Comparison of ENCODE assay signal across 26 cellular contexts in the genomic region with DNA sequence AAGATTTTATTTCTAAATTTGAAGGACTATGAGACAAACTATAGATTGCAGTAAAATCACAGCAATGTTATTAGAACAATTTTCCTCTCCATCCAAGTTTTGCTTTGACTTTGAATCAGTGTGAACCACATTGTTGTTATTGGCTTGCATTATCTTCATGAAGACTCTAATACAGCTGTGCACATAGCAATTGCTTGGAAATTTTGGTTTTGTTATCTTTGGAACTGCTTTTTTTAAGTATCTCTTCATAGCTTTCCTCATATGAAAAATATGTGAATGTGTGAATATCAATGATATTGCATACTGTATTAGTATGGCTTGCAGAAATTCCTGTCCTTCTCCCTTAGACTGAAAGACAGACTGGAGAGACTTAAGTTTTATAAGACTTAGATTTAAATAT.
DNase-seq lines count a peak whose midpoint lies in the region; ATAC-seq, FAIRE-seq and TF ChIP-seq lines count a peak whose summit lies in the region.
"Had no signal": no experiment of that assay in that cellular context is flagged by ENCODE, and none has a peak within 500 bp of the region (broad histone marks: within the 10 kb centered on the region; RNA-seq: fewer than 3 reads in every experiment).

No MANE protein-coding gene starts in this region.

- no peak overlapping the region for H2AK5ac ChIP-seq in IMR-90 (ENCODE audit: low read depth, low read length)

- H3K27me3 ChIP-seq in IMR-90 (ENCODE audit: control insufficient read depth, insufficient read depth, low read length) (no peaks in the 10 kb centered on the region), stomach (no peaks in the 10 kb centered on the region)
- H3K27me3 ChIP-seq: BLaER1 treated with 17β-estradiol and CSF1 and Interleukin-3, amounts not matched to agents 10 nM and 100 nM had no signal

- no peak overlapping the region for H4K8ac ChIP-seq in IMR-90 (ENCODE audit: low read depth in 2 of 2, low read length in 2 of 2)

- no peak overlapping the region for H2BK5ac ChIP-seq in IMR-90 (ENCODE audit: low read depth, low read length, poor library complexity, severe bottlenecking)

- no peak overlapping the region for H4K91ac ChIP-seq in IMR-90 (ENCODE audit: insufficient read depth, low read depth, low read length)

- CTCF ChIA-PET in IMR-90 (lab: Yijun Ruan, JAX), result no interaction called here

- H3K27ac ChIP-seq in IMR-90 (ENCODE audit: insufficient read depth, low read length), result no peak overlapping the region
- H3K27ac ChIP-seq in stomach, result no peak overlapping the region
- H3K27ac ChIP-seq in kidney (ENCODE audit: low read depth in 2 of 2, low read length in 2 of 2), result no peak overlapping the region
- H3K27ac ChIP-seq: BLaER1 treated with 17β-estradiol and CSF1 and Interleukin-3, amounts not matched to agents 10 nM and 100 nM; KMS-11; SK-N-MC had no signal

- H3K9me3 ChIP-seq in IMR-90 (ENCODE audit: control insufficient read depth, insufficient read depth, low read length) (peaks cover 3% of the 10 kb centered on the region; the same call in 1 of the 2 replicates), stomach (peaks cover 0 to 19% (median 9%) of the 10 kb centered on the region in 4 donors), kidney (ENCODE audit: control insufficient read depth in 1 of 2, low read length in 2 of 2) (no peaks in the 10 kb centered on the region)
- H3K9me3 ChIP-seq: HAP-1 had no signal

- no peak overlapping the region for H3K4ac ChIP-seq in IMR-90 (ENCODE audit: low read depth, low read length)

- TF ChIP-seq RAD21 in IMR-90 (IDR thresholded peaks at IDR 0.05; ENCODE audit: low read length), result no peak

- H3K9ac ChIP-seq in IMR-90 (ENCODE audit: low read depth, low read length) (no peak overlapping the region), kidney (ENCODE audit: low read length in 2 of 2) (no peak overlapping the region)
- H3K9ac ChIP-seq: BLaER1 treated with 17β-estradiol and CSF1 and Interleukin-3, amounts not matched to agents 10 nM and 100 nM; KMS-11 had no signal

- H3K4me2 ChIP-seq in IMR-90 (ENCODE audit: low read depth, low read length), result no peak overlapping the region
- H3K4me2 ChIP-seq: BLaER1 treated with 17β-estradiol and CSF1 and Interleukin-3, amounts not matched to agents 10 nM and 100 nM; GM23338; KMS-11 had no signal

- no peak overlapping the region for H3K23ac ChIP-seq in IMR-90 (ENCODE audit: low read depth, low read length)

- no peak overlapping the region for H2AFZ ChIP-seq in IMR-90 (replicated peaks; ENCODE audit: low read length, poor library complexity)
- H2AFZ ChIP-seq: GM23338 had no signal

- TF ChIP-seq POLR2A in IMR-90 (IDR thresholded peaks at IDR 0.05; ENCODE audit: low read depth, low read length) (no peak), stomach (IDR thresholded peaks at IDR 0.05) (no peak)

- H2BK20ac ChIP-seq in IMR-90 (ENCODE audit: low read depth, low read length), result no peak overlapping the region

- dilution Hi-C loops in IMR-90 (cut with HindIII; ENCODE audit: low sequenced_read_pairs, unreplicated experiment), result no loop called here

- H3K4me1 ChIP-seq in IMR-90 (ENCODE audit: control insufficient read depth, insufficient read depth, low read length) (no peaks in the 10 kb centered on the region), stomach (no peaks in the 10 kb centered on the region), kidney (ENCODE audit: control insufficient read depth in 1 of 2, insufficient read depth in 1 of 2, low read depth in 1 of 2, low read length in 2 of 2) (no peaks in the 10 kb centered on the region)
- H3K4me1 ChIP-seq: BLaER1 treated with 17β-estradiol and CSF1 and Interleukin-3, amounts not matched to agents 10 nM and 100 nM; HAP-1 had no signal

- no peak overlapping the region for H4K5ac ChIP-seq in IMR-90 (ENCODE audit: low read depth, low read length)

- FAIRE-seq in kidney (lab: Jason Lieb, UNC), result no peak
- FAIRE-seq: G401.6, RCC 7860 had no signal

- no peak overlapping the region for H3K56ac ChIP-seq in IMR-90 (ENCODE audit: extremely low read depth, insufficient read depth, low read length)

- H3K14ac ChIP-seq in IMR-90 (replicated peaks; ENCODE audit: low read depth, low read length), result no peak overlapping the region

- in situ Hi-C loops in IMR-90 (cut with MboI; ENCODE audit: low sequenced_read_pairs), result no loop called here
- in situ Hi-C loops in astrocyte of the cerebellum (cut with HindIII; ENCODE audit: low sequenced_read_pairs), result no loop called here

- BruUV-seq in IMR-90 (replicated peaks; lab: Mats Ljungman, UMichigan), result no TSS peak

- POLR2A ChIA-PET in IMR-90 (lab: Charles Lee; ENCODE audit: unreplicated experiment), result no interaction called here

- no peak overlapping the region for H2AK9ac ChIP-seq in IMR-90 (replicated peaks; ENCODE audit: low read depth, low read length, poor library complexity)

- H3K36me3 ChIP-seq in IMR-90 (ENCODE audit: control insufficient read depth, insufficient read depth, low read length), result no peaks in the 10 kb centered on the region
- no peaks in the 10 kb centered on the region for H3K36me3 ChIP-seq in stomach
- H3K36me3 ChIP-seq in kidney (ENCODE audit: control insufficient read depth in 1 of 2, insufficient read depth in 2 of 2, low read length in 2 of 2), result no peaks in the 10 kb centered on the region
- H3K36me3 ChIP-seq: BLaER1 treated with 17β-estradiol and CSF1 and Interleukin-3, amounts not matched to agents 10 nM and 100 nM; HAP-1 had no signal

- no peak overlapping the region for H3K18ac ChIP-seq in IMR-90 (ENCODE audit: low read depth, low read length)

- no peak overlapping the region for H2BK120ac ChIP-seq in IMR-90 (ENCODE audit: low read depth, low read length)

- no peaks in the 10 kb centered on the region for H3K9me1 ChIP-seq in IMR-90 (ENCODE audit: insufficient read depth, low read length)

- H3K79me1 ChIP-seq in IMR-90 (ENCODE audit: low read depth in 1 of 2, low read length in 2 of 2), result no peaks in the 10 kb centered on the region

- H4K20me1 ChIP-seq in IMR-90 (ENCODE audit: insufficient read depth, low read length), result no peaks in the 10 kb centered on the region
- H4K20me1 ChIP-seq: BLaER1 treated with 17β-estradiol and CSF1 and Interleukin-3, amounts not matched to agents 10 nM and 100 nM had no signal

- TF ChIP-seq EP300 in stomach (IDR thresholded peaks at IDR 0.05), result no peak

- peak; percentile 11 for DNase-seq in IMR-90
- peak; percentile 54 for DNase-seq in astrocyte of the cerebellum (ENCODE audit: low read depth)
- peak; percentile 76 for DNase-seq in choroid plexus epithelial cell (ENCODE audit: low read depth)
- DNase-seq in fibroblast of the conjunctiva (ENCODE audit: low read depth), result peak; percentile 13
- no peak for DNase-seq in stomach
- no peak for DNase-seq in DMS53 (lab: John Stamatoyannopoulos, UW)
- DNase-seq in kidney, result no peak
- DNase-seq: CD4-positive, alpha-beta T cell; COR-L47; HFFc6; NCI-H1092; NCI-H1436; NCI-H187; NCI-H2081 treated with DMSO at 0.1 percent for 48 hours; NCI-H2171 treated with DMSO at 0.1 percent for 48 hours; NCI-H524 treated with DMSO at 0.1 percent for 48 hours; NCI-H774; SIG-M5 had no signal

- no peak for ATAC-seq in IMR-90 (ENCODE audit: low read depth)
- ATAC-seq in HG02571 (IDR thresholded peaks at IDR 0.05; ENCODE audit: unreplicated experiment), result no peak
- ATAC-seq: GM23338 had no signal

- intact Hi-C loops in IMR-90 (cut with micrococcal nuclease), result no loop called here
- intact Hi-C loops in stomach (cut with DNase I; ENCODE audit: low total_unique reads), result no loop called here
- intact Hi-C loops in kidney (cut with DNase I), result no loop called here

- no peak overlapping the region for H2BK15ac ChIP-seq in IMR-90 (ENCODE audit: low read depth, low read length)

- no peak overlapping the region for H3K4me3 ChIP-seq in IMR-90 (ENCODE audit: insufficient read depth, low read depth, low read length)
- H3K4me3 ChIP-seq in astrocyte of the cerebellum (ENCODE audit: low read depth, low read length), result no peak overlapping the region
- no peak overlapping the region for H3K4me3 ChIP-seq in choroid plexus epithelial cell (ENCODE audit: low read depth, low read length)
- no peak overlapping the region for H3K4me3 ChIP-seq in stomach
- no peak overlapping the region for H3K4me3 ChIP-seq in kidney (ENCODE audit: low read length in 2 of 2)
- H3K4me3 ChIP-seq: BLaER1 treated with 17β-estradiol and CSF1 and Interleukin-3, amounts not matched to agents 10 nM and 100 nM; GM23338; HAP-1; SK-N-MC had no signal

- TF ChIP-seq CTCF in IMR-90 (conservative IDR thresholded peaks at IDR 0.05; ENCODE audit: low read depth, low read length) (no peak), astrocyte of the cerebellum (IDR thresholded peaks at IDR 0.05; ENCODE audit: low read depth, low read length, missing control alignments) (no peak), choroid plexus epithelial cell (conservative IDR thresholded peaks at IDR 0.05; ENCODE audit: low read depth, low read length) (no peak), stomach (IDR thresholded peaks at IDR 0.05) (no peak), kidney (IDR thresholded peaks at IDR 0.05; ENCODE audit: borderline replicate concordance, extremely low read depth, insufficient read depth) (no peak)

TF ChIP-seq in IMR-90, 13 proteins besides CTCF, POLR2A, EP300 and RAD21 (continues in another document):
- TF ChIP-seq, protein P1, sequence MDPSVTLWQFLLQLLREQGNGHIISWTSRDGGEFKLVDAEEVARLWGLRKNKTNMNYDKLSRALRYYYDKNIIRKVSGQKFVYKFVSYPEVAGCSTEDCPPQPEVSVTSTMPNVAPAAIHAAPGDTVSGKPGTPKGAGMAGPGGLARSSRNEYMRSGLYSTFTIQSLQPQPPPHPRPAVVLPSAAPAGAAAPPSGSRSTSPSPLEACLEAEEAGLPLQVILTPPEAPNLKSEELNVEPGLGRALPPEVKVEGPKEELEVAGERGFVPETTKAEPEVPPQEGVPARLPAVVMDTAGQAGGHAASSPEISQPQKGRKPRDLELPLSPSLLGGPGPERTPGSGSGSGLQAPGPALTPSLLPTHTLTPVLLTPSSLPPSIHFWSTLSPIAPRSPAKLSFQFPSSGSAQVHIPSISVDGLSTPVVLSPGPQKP (IDR thresholded peaks at IDR 0.05; ENCODE audit: borderline replicate concordance, low read depth, low read length), result no peak
- TF ChIP-seq NFE2L2 (IDR thresholded peaks at IDR 0.05; ENCODE audit: low read depth, low read length) (no peak), SMC3 (IDR thresholded peaks at IDR 0.05; ENCODE audit: low read depth, low read length) (no peak), RCOR1 (IDR thresholded peaks at IDR 0.05; ENCODE audit: insufficient replicate concordance, low read length) (no peak), FOS (IDR thresholded peaks at IDR 0.05; ENCODE audit: low read depth, low read length) (no peak), CHD1 (IDR thresholded peaks at IDR 0.05; ENCODE audit: low read depth, low read length) (no peak), RFX5 (IDR thresholded peaks at IDR 0.05; ENCODE audit: low read depth, low read length) (no peak), CEBPB (IDR thresholded peaks at IDR 0.05; ENCODE audit: low read depth, low read length) (no peak)

Comparison
In these comparisons a context has a peak if more than half of its experiments do, and no peak if none do; other contexts are left out.
1. DNase-seq: peak in IMR-90 (single experiment), astrocyte of the cerebellum (single experiment), choroid plexus epithelial cell (single experiment) and fibroblast of the conjunctiva (single experiment); none in stomach (single experiment), DMS53 (single experiment) and kidney (single experiment).